Comparison of ENCODE assay signal across 1 cellular context in genomic region chr9:129317179-129318011, GRCh38.
TF ChIP-seq lines count a peak whose summit lies in the region.

No MANE protein-coding gene starts in this region.

TF ChIP-seq in WTC11, 78 proteins besides CTCF, POLR2A, EP300 and RAD21 (continued from another document):
- TF ChIP-seq USF1 (CRISPR knock-in tag; IDR thresholded peaks at IDR 0.05) (peak; percentile 98), TP53 (CRISPR knock-in tag; IDR thresholded peaks at IDR 0.05) (no peak)
